ENCODE assay signal across 15 cellular contexts in the genomic region with DNA sequence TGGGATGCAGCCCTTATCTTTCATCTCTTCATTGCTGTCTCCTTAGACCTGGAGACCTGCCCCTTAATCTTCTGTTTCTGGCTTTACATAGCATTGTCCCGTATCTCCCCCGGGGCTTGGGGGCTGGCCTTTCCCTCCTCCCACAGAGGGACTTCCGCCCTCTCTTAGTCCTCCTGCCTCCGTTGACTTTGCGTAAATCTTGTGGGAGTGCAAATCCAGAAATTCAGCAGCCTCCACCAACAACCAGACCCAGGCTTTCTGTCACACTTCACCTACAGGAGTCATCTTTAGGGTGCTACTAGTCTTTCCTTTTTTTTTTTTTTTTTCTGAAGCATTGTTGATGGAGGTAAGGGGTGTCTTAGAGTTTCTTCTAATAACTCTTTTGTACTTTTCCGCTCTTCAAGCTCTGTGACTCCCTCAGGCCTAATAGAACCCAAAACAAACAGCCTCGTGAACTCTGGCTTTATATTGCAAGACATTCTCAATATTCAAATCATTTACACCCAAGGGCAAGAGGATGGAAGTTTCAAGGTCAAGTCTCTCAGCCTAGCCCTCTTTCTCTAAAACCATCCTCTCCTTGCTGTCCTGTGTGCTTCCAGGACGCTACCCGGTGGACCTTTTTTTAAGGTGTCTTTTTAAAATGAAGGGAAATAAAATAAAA.
DNase-seq lines count a peak whose midpoint lies in the region; ATAC-seq, FAIRE-seq and TF ChIP-seq lines count a peak whose summit lies in the region.
"Had no signal": no experiment of that assay in that cellular context is flagged by ENCODE, and none has a peak within 500 bp of the region (broad histone marks: within the 10 kb centered on the region; RNA-seq: fewer than 3 reads in every experiment).

No MANE protein-coding gene starts in this region.

- H3K4me2 ChIP-seq in astrocyte (ENCODE audit: low read length): no peak overlapping the region

- H4K20me1 ChIP-seq in astrocyte (ENCODE audit: insufficient read depth, low read length): peaks cover 85% of the 10 kb centered on the region

- H3K4me3 ChIP-seq in astrocyte (ENCODE audit: insufficient read depth, low read depth, low read length) (no peak overlapping the region), mesodermal cell (ENCODE audit: extremely low read depth, insufficient read depth, low read length, poor library complexity, severe bottlenecking) (no peak overlapping the region), tibial artery (no peak overlapping the region)
- H3K4me3 ChIP-seq: body of pancreas had no signal

- 5 to 48% methylated on average over 4 to 8 of the region's 9 CpGs for WGBS in mesodermal cell (ENCODE audit: insufficient coverage in 2 of 2), 2 experiments

- no peak overlapping the region for H3K9ac ChIP-seq in astrocyte (ENCODE audit: low read length)

- H3K4me3 Mint-ChIP-seq in activated naive CD8-positive, alpha-beta T cell: no peak overlapping the region
- no peak overlapping the region for H3K4me3 Mint-ChIP-seq in activated naive CD8-positive, alpha-beta T cell treated with anti-CD3 and anti-CD28 coated beads, Interleukin-2, amount 50 U/mL, for 24 hours
- H3K4me3 Mint-ChIP-seq in astrocyte (ENCODE audit: unreplicated experiment): no peak overlapping the region
- H3K4me3 Mint-ChIP-seq: T-helper 17 cell had no signal

- H3K79me2 ChIP-seq in astrocyte (ENCODE audit: insufficient read depth, low read length): peaks cover 88% of the 10 kb centered on the region

- no peak overlapping the region for H2AFZ ChIP-seq in astrocyte (ENCODE audit: low read depth, low read length)

- H3K4me1 ChIP-seq in astrocyte (ENCODE audit: insufficient read depth, low read length) (peaks cover 12% of the 10 kb centered on the region), mesodermal cell (ENCODE audit: control insufficient read depth, insufficient read depth, low read length, poor library complexity, severe bottlenecking) (peaks cover 53% of the 10 kb centered on the region), tibial artery (peaks cover 0 to 73% (median 47%) of the 10 kb centered on the region in 4 donors)

- no peaks in the 10 kb centered on the region for H3K27me3 ChIP-seq in astrocyte (ENCODE audit: insufficient read depth, low read length)
- H3K27me3 ChIP-seq in tibial artery: no peaks in the 10 kb centered on the region
- H3K27me3 ChIP-seq: body of pancreas, foreskin keratinocyte had no signal

- H3K36me3 Mint-ChIP-seq in activated naive CD8-positive, alpha-beta T cell: peaks cover 6% of the 10 kb centered on the region
- H3K36me3 Mint-ChIP-seq in activated naive CD8-positive, alpha-beta T cell treated with anti-CD3 and anti-CD28 coated beads, Interleukin-2, amount 50 U/mL, for 24 hours (ENCODE audit: low read depth): peaks cover 3% of the 10 kb centered on the region
- H3K36me3 Mint-ChIP-seq in astrocyte (ENCODE audit: low read depth, unreplicated experiment): no peaks in the 10 kb centered on the region

- no peaks in the 10 kb centered on the region for H3K9me3 Mint-ChIP-seq in activated naive CD8-positive, alpha-beta T cell (ENCODE audit: low read depth)
- H3K9me3 Mint-ChIP-seq in activated naive CD8-positive, alpha-beta T cell treated with anti-CD3 and anti-CD28 coated beads, Interleukin-2, amount 50 U/mL, for 24 hours: no peaks in the 10 kb centered on the region
- no peaks in the 10 kb centered on the region for H3K9me3 Mint-ChIP-seq in astrocyte (ENCODE audit: unreplicated experiment)

- no peak for DNase-seq in activated naive CD8-positive, alpha-beta T cell treated with anti-CD3 and anti-CD28 coated beads, Interleukin-2, amount 50 U/mL, for 24 hours
- DNase-seq in astrocyte (ENCODE audit: low read depth) (no peak), tibial artery (no peak), T1000 (lab: John Stamatoyannopoulos, UW) (no peak), left lobe of liver (ENCODE audit: low spot score) (no peak)
- DNase-seq: activated CD4-positive, alpha-beta T cell treated with anti-CD3 and anti-CD28 coated beads, Interleukin-2, amount 50 U/mL, for 1 hour; body of pancreas; foreskin keratinocyte; kidney glomerular epithelial cell; NCI-H1417 treated with DMSO at 0.1 percent for 48 hours; small intestine; T-helper 17 cell had no signal

- intact Hi-C loops in tibial artery (cut with DNase I; ENCODE audit: low total_unique reads): no loop called here

- no peak for FAIRE-seq in astrocyte (lab: Jason Lieb, UNC)
- FAIRE-seq: small intestine had no signal

- H3K27ac Mint-ChIP-seq in activated naive CD8-positive, alpha-beta T cell: peak overlapping the region; percentile 50
- no peak overlapping the region for H3K27ac Mint-ChIP-seq in activated naive CD8-positive, alpha-beta T cell treated with anti-CD3 and anti-CD28 coated beads, Interleukin-2, amount 50 U/mL, for 24 hours
- H3K27ac Mint-ChIP-seq in astrocyte (ENCODE audit: unreplicated experiment): peak overlapping the region; percentile 75
- H3K27ac Mint-ChIP-seq: T-helper 17 cell had no signal

- peaks cover 26% of the 10 kb centered on the region for H3K4me1 Mint-ChIP-seq in activated naive CD8-positive, alpha-beta T cell (ENCODE audit: low read depth)
- peaks cover 13% of the 10 kb centered on the region for H3K4me1 Mint-ChIP-seq in activated naive CD8-positive, alpha-beta T cell treated with anti-CD3 and anti-CD28 coated beads, Interleukin-2, amount 50 U/mL, for 24 hours
- H3K4me1 Mint-ChIP-seq in astrocyte (ENCODE audit: low read depth, unreplicated experiment): peaks cover 27% of the 10 kb centered on the region

- no peak for ATAC-seq in activated naive CD8-positive, alpha-beta T cell treated with anti-CD3 and anti-CD28 coated beads, Interleukin-2, amount 50 U/mL, for 24 hours
- ATAC-seq in left lobe of liver (no peak), GM21717 (IDR thresholded peaks at IDR 0.05; ENCODE audit: unreplicated experiment) (no peak)
- ATAC-seq: body of pancreas, foreskin keratinocyte, T-helper 17 cell had no signal

- H3K9me3 ChIP-seq in astrocyte (ENCODE audit: insufficient read depth, low read depth, low read length) (no peaks in the 10 kb centered on the region), mesodermal cell (ENCODE audit: control insufficient read depth, low read length) (no peaks in the 10 kb centered on the region), tibial artery (no peaks in the 10 kb centered on the region)
- H3K9me3 ChIP-seq: body of pancreas had no signal

- H3K27ac ChIP-seq in astrocyte (ENCODE audit: low read depth, low read length) (no peak overlapping the region), mesodermal cell (ENCODE audit: low read depth, low read length, severe bottlenecking) (peak overlapping the region; percentile 67), tibial artery (peak overlapping the region; percentile 60 to 63)

- H3K36me3 ChIP-seq in astrocyte (ENCODE audit: insufficient read depth, low read length) (peaks cover 8% of the 10 kb centered on the region), mesodermal cell (ENCODE audit: control insufficient read depth, insufficient read depth, low read length) (peaks cover 25% of the 10 kb centered on the region), tibial artery (peaks cover 0 to 11% (median 6%) of the 10 kb centered on the region in 3 donors)

- no peaks in the 10 kb centered on the region for H3K27me3 Mint-ChIP-seq in activated naive CD8-positive, alpha-beta T cell
- no peaks in the 10 kb centered on the region for H3K27me3 Mint-ChIP-seq in activated naive CD8-positive, alpha-beta T cell treated with anti-CD3 and anti-CD28 coated beads, Interleukin-2, amount 50 U/mL, for 24 hours
- no peaks in the 10 kb centered on the region for H3K27me3 Mint-ChIP-seq in astrocyte (ENCODE audit: low read depth, unreplicated experiment)
- H3K27me3 Mint-ChIP-seq: T-helper 17 cell had no signal

- TF ChIP-seq CTCF in astrocyte (IDR thresholded peaks at IDR 0.05; ENCODE audit: insufficient read depth, low read depth, low read length): no peak
- no peak for TF ChIP-seq CTCF in tibial artery (IDR thresholded peaks at IDR 0.05)
